In the genomic region with DNA sequence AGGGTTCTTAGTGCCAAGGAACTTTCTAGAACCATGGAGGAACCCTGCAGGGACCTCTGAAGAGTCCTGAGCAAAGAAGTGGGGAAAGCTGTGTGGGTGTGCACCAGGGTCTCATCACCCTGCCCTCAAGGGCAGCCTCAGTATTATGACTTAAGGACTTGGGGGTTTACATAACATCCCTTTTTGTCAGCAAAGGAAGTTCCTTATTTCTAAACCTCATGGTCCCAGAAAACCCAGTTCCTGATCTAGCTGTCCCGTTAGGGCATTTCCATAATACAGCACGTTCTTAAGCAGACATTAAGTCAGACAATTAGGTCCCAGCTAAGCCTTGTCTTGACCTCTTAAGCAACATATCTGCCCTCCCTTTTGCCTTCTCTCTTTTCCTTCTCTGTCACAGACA, we compare ENCODE assay signal across 1 cellular context.
TF ChIP-seq lines count a peak whose summit lies in the region.

No MANE protein-coding gene starts in this region.

TF ChIP-seq in GM12878, 131 proteins besides CTCF, POLR2A, EP300 and RAD21 (continued from another document):
- TF ChIP-seq, protein P1, sequence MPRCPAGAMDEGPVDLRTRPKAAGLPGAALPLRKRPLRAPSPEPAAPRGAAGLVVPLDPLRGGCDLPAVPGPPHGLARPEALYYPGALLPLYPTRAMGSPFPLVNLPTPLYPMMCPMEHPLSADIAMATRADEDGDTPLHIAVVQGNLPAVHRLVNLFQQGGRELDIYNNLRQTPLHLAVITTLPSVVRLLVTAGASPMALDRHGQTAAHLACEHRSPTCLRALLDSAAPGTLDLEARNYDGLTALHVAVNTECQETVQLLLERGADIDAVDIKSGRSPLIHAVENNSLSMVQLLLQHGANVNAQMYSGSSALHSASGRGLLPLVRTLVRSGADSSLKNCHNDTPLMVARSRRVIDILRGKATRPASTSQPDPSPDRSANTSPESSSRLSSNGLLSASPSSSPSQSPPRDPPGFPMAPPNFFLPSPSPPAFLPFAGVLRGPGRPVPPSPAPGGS (IDR thresholded peaks at IDR 0.05; ENCODE audit: borderline replicate concordance, insufficient read depth, low read depth, low read length, poor library complexity, severe bottlenecking): no peak
- TF ChIP-seq JUNB (IDR thresholded peaks at IDR 0.05) (no peak), ZBTB33 (IDR thresholded peaks at IDR 0.05) (no peak), TCF12 (IDR thresholded peaks at IDR 0.05; ENCODE audit: low read depth, low read length) (no peak), EZH2 (IDR thresholded peaks at IDR 0.05; ENCODE audit: borderline replicate concordance, control insufficient read depth, low read depth, low read length) (no peak), CREM (IDR thresholded peaks at IDR 0.05; ENCODE audit: low read depth) (no peak), ZNF274 (IDR thresholded peaks at IDR 0.05; ENCODE audit: insufficient read depth, insufficient read length) (no peak), WRNIP1 (IDR thresholded peaks at IDR 0.05; ENCODE audit: borderline replicate concordance, low read depth, low read length) (no peak), PML (IDR thresholded peaks at IDR 0.05; ENCODE audit: low read length) (no peak), JUND (IDR thresholded peaks at IDR 0.05; ENCODE audit: low read depth, low read length) (no peak), NFXL1 (IDR thresholded peaks at IDR 0.05; ENCODE audit: borderline replicate concordance) (no peak), NR2C1 (IDR thresholded peaks at IDR 0.05) (no peak), E4F1 (IDR thresholded peaks at IDR 0.05; ENCODE audit: borderline replicate concordance, partially characterized antibody) (no peak), SP1 (IDR thresholded peaks at IDR 0.05; ENCODE audit: low read depth, low read length) (no peak)
- TF ChIP-seq, protein P2, sequence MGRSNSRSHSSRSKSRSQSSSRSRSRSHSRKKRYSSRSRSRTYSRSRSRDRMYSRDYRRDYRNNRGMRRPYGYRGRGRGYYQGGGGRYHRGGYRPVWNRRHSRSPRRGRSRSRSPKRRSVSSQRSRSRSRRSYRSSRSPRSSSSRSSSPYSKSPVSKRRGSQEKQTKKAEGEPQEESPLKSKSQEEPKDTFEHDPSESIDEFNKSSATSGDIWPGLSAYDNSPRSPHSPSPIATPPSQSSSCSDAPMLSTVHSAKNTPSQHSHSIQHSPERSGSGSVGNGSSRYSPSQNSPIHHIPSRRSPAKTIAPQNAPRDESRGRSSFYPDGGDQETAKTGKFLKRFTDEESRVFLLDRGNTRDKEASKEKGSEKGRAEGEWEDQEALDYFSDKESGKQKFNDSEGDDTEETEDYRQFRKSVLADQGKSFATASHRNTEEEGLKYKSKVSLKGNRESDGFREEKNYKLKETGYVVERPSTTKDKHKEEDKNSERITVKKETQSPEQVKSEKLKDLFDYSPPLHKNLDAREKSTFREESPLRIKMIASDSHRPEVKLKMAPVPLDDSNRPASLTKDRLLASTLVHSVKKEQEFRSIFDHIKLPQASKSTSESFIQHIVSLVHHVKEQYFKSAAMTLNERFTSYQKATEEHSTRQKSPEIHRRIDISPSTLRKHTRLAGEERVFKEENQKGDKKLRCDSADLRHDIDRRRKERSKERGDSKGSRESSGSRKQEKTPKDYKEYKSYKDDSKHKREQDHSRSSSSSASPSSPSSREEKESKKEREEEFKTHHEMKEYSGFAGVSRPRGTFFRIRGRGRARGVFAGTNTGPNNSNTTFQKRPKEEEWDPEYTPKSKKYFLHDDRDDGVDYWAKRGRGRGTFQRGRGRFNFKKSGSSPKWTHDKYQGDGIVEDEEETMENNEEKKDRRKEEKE (IDR thresholded peaks at IDR 0.05): no peak
